25 cellular contexts compared by ENCODE assay signal in the genomic region with DNA sequence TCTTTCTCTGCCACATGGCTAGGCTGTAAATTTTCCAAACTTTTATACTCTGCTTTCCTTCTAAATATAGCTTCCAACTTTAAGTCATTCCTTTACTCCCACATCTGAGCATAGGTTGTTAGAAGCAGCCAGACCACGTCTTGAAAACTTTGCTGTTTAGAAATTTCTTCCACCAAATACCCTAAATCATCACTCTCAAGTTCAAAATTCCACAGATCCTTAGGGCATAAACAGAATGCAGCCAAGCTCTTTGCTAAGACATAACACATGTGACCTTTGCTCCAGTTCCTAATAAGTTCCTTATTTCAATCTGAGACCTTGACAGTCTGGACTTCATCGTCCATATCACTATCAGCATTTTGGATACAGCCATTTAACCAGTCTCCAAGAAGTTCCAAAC.
"Had no signal": no experiment of that assay in that cellular context is flagged by ENCODE, and none has a peak within 500 bp of the region (broad histone marks: within the 10 kb centered on the region; RNA-seq: fewer than 3 reads in every experiment).

No MANE protein-coding gene starts in this region.

- H3K27ac ChIP-seq: ascending aorta, brain microvascular endothelial cell, colonic mucosa, esophagus squamous epithelium, gastroesophageal sphincter, heart left ventricle, neutrophil, ovary, psoas muscle, right atrium auricular region, thoracic aorta, vagina, WERI-Rb-1 had no signal

- ATAC-seq: activated CD8-positive, alpha-beta memory T cell treated with anti-CD3 and anti-CD28 coated beads, Interleukin-2, amount 10 ng/mL, durations not matched to agents 7 days and 5 days; activated CD8-positive, alpha-beta T cell treated with anti-CD3 and anti-CD28 coated beads for 36 hours; activated naive CD8-positive, alpha-beta T cell treated with anti-CD3 and anti-CD28 coated beads, Interleukin-2, amount 50 U/mL, for 24 hours; gastroesophageal sphincter; heart left ventricle; left cardiac atrium; psoas muscle had no signal

- H3K4me3 ChIP-seq: ascending aorta, colonic mucosa, esophagus squamous epithelium, gastroesophageal sphincter, heart left ventricle, ovary, psoas muscle, right atrium auricular region, thoracic aorta, vagina had no signal

- H3K36me3 ChIP-seq: ascending aorta, brain microvascular endothelial cell, colonic mucosa, esophagus squamous epithelium, gastroesophageal sphincter, heart left ventricle, neutrophil, ovary, right atrium auricular region, thoracic aorta, vagina, WERI-Rb-1 had no signal

- H3K4me1 ChIP-seq: ascending aorta, colonic mucosa, esophagus squamous epithelium, gastroesophageal sphincter, heart left ventricle, psoas muscle, right atrium auricular region, vagina had no signal

- H3K27me3 ChIP-seq: ascending aorta, brain microvascular endothelial cell, colonic mucosa, esophagus squamous epithelium, gastroesophageal sphincter, heart left ventricle, neutrophil, ovary, right atrium auricular region, vagina had no signal

- H3K9me3 ChIP-seq: colonic mucosa, neutrophil, ovary, psoas muscle, thoracic aorta, vagina had no signal

- DNase-seq: activated CD4-positive, alpha-beta T cell treated with anti-CD3 and anti-CD28 coated beads, Interleukin-2, amount 10 ng/mL, durations not matched to agents 7 days and 5 days; activated CD4-positive, CD25-positive, alpha-beta regulatory T cell treated with anti-CD3 and anti-CD28 coated beads, Interleukin-2, amount 50 U/mL, for 72 hours; activated CD8-positive, alpha-beta memory T cell treated with anti-CD3 and anti-CD28 coated beads, Interleukin-2, amount 10 ng/mL, durations not matched to agents 7 days and 5 days; activated CD8-positive, alpha-beta T cell treated with anti-CD3 and anti-CD28 coated beads for 36 hours; activated effector memory CD4-positive, alpha-beta T cell treated with anti-CD3 and anti-CD28 coated beads, Interleukin-2, amount 50 U/mL, for 16 hours; activated naive CD4-positive, alpha-beta T cell treated with anti-CD3 and anti-CD28 coated beads, Interleukin-2, amount 50 U/mL, for 16 hours; activated naive CD8-positive, alpha-beta T cell treated with anti-CD3 and anti-CD28 coated beads, Interleukin-2, amount 50 U/mL, for 24 hours; activated T-cell treated with anti-CD3 and anti-CD28 coated beads for 4 hours; brain microvascular endothelial cell; colonic mucosa; esophagus squamous epithelium; heart left ventricle; islet precursor cell; left cardiac atrium; ovary; psoas muscle; stimulated activated CD4-positive, alpha-beta T cell treated with anti-CD3 and anti-CD28 coated beads, Interleukin-4, amount 100 ng/mL, for 24 hours; stimulated activated naive CD4-positive, alpha-beta T cell treated with Interleukin-2 at 50 U/mL for 16 hours; WERI-Rb-1 had no signal
